ENCODE assay signal across 1 cellular context in the genomic region with DNA sequence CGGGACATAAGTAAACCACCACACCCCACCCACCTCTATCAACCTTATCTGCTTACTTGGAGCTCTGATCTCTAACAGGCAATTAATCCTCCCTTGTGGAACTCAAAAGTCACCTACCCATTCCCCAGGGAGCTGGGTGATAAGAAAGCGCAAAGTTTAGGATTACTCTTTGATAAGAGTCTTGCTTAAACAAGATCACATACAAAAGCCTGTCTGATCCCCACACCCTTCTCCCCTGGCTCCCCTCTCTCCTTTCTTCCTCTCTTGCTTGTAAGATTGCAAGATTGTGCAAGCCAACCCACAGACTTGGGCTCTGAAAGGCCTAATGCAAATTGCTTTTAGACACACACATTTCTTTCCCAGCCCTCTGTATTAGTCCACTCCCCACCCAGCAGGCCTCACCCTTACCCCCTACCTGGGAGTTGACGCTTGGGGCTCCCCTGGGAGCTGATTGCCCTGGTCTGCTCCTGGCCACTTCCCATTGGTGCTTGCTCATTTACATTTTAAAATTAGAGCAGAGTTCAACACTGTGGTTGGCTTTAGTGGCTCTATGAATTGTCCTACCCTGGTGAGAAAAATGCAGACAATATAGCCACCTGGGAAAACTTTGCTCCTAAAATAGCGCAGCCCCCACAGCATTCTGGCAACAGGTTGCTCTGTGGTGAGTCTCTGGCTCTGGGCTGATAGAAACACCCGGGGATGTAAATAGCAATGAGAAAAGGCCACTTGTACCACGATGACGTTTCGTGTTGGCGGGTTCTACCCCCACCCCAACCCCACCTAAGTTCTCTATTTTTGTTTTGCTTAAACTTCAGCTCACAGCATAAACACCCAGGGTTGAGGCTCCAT.
TF ChIP-seq lines count a peak whose summit lies in the region.

No MANE protein-coding gene starts in this region.

TF ChIP-seq in HepG2, 621 proteins besides CTCF, POLR2A, EP300 and RAD21 (continued from another document):
- TF ChIP-seq ARID2 (CRISPR knock-in tag; IDR thresholded peaks at IDR 0.05; ENCODE audit: borderline replicate concordance) (no peak), ADNP (CRISPR knock-in tag; IDR thresholded peaks at IDR 0.05) (no peak), ZNF629 (CRISPR knock-in tag; conservative IDR thresholded peaks at IDR 0.05) (peak; percentile 92), ZNF747 (CRISPR knock-in tag; IDR thresholded peaks at IDR 0.05; ENCODE audit: borderline replicate concordance) (no peak), ZSCAN25 (CRISPR knock-in tag; IDR thresholded peaks at IDR 0.05) (0 out of 2 replicates have a peak, but pooled peaks have one; percentile 57), ZNF792 (CRISPR knock-in tag; IDR thresholded peaks at IDR 0.05) (peak; percentile 57; the same call in 1 of the 2 replicates), CEBPB (IDR thresholded peaks at IDR 0.05; ENCODE audit: borderline replicate concordance, low read depth, low read length) (peak; percentile 74), SRSF9 (IDR thresholded peaks at IDR 0.05; ENCODE audit: borderline replicate concordance, insufficient read depth, low read depth, low read length, poor library complexity, severe bottlenecking) (no peak), SYNCRIP (IDR thresholded peaks at IDR 0.05; ENCODE audit: insufficient read depth, low read depth, low read length) (no peak), SIX1 (CRISPR knock-in tag; IDR thresholded peaks at IDR 0.05; ENCODE audit: borderline replicate concordance) (peak; percentile 80), ZNF782 (CRISPR knock-in tag; IDR thresholded peaks at IDR 0.05; ENCODE audit: borderline replicate concordance) (peak; percentile 3; the same call in 1 of the 2 replicates), MED13 (CRISPR knock-in tag; IDR thresholded peaks at IDR 0.05) (peak; percentile 93; the same call in 1 of the 2 replicates), ZNF772 (CRISPR knock-in tag; IDR thresholded peaks at IDR 0.05) (peak; percentile 11; the same call in 1 of the 2 replicates), SIX4 (CRISPR knock-in tag; IDR thresholded peaks at IDR 0.05) (0 out of 2 replicates have a peak, but pooled peaks have one; percentile 58), RBM22 (optimal IDR thresholded peaks at IDR 0.05; ENCODE audit: low read length) (no peak), NFRKB (IDR thresholded peaks at IDR 0.05) (no peak), ZNF17 (CRISPR knock-in tag; IDR thresholded peaks at IDR 0.05) (no peak), POGZ (CRISPR knock-in tag; IDR thresholded peaks at IDR 0.05) (peak; percentile 69), NR2F6 (IDR thresholded peaks at IDR 0.05) (peak; percentile 66), NR2F6 (CRISPR knock-in tag; IDR thresholded peaks at IDR 0.05) (no peak), ZNF282 (IDR thresholded peaks at IDR 0.05; ENCODE audit: partially characterized antibody) (no peak), TGIF2 (CRISPR knock-in tag; IDR thresholded peaks at IDR 0.05) (peak; percentile 65), ZNF230 (CRISPR knock-in tag; IDR thresholded peaks at IDR 0.05) (peak; percentile 19; the same call in 1 of the 2 replicates), BHLHE40 (IDR thresholded peaks at IDR 0.05; ENCODE audit: low read length) (no peak), ZNF607 (CRISPR knock-in tag; IDR thresholded peaks at IDR 0.05; ENCODE audit: borderline replicate concordance) (no peak), ELF4 (CRISPR knock-in tag; IDR thresholded peaks at IDR 0.05; ENCODE audit: borderline replicate concordance) (no peak), EZH2 (conservative IDR thresholded peaks at IDR 0.05; ENCODE audit: low read depth, low read length) (no peak), ZBTB7B (CRISPR knock-in tag; IDR thresholded peaks at IDR 0.05) (peak; percentile 82; the same call in 1 of the 2 replicates)
- TF ChIP-seq, protein P1, sequence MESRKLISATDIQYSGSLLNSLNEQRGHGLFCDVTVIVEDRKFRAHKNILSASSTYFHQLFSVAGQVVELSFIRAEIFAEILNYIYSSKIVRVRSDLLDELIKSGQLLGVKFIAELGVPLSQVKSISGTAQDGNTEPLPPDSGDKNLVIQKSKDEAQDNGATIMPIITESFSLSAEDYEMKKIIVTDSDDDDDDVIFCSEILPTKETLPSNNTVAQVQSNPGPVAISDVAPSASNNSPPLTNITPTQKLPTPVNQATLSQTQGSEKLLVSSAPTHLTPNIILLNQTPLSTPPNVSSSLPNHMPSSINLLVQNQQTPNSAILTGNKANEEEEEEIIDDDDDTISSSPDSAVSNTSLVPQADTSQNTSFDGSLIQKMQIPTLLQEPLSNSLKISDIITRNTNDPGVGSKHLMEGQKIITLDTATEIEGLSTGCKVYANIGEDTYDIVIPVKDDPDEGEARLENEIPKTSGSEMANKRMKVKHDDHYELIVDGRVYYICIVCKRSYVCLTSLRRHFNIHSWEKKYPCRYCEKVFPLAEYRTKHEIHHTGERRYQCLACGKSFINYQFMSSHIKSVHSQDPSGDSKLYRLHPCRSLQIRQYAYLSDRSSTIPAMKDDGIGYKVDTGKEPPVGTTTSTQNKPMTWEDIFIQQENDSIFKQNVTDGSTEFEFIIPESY (CRISPR knock-in tag; IDR thresholded peaks at IDR 0.05) = no peak
- TF ChIP-seq, protein P2, sequence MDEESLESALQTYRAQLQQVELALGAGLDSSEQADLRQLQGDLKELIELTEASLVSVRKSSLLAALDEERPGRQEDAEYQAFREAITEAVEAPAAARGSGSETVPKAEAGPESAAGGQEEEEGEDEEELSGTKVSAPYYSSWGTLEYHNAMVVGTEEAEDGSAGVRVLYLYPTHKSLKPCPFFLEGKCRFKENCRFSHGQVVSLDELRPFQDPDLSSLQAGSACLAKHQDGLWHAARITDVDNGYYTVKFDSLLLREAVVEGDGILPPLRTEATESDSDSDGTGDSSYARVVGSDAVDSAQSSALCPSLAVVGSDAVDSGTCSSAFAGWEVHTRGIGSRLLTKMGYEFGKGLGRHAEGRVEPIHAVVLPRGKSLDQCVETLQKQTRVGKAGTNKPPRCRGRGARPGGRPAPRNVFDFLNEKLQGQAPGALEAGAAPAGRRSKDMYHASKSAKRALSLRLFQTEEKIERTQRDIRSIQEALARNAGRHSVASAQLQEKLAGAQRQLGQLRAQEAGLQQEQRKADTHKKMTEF (CRISPR knock-in tag; IDR thresholded peaks at IDR 0.05) = peak; percentile 31; the same call in 1 of the 2 replicates
- TF ChIP-seq, protein P3, sequence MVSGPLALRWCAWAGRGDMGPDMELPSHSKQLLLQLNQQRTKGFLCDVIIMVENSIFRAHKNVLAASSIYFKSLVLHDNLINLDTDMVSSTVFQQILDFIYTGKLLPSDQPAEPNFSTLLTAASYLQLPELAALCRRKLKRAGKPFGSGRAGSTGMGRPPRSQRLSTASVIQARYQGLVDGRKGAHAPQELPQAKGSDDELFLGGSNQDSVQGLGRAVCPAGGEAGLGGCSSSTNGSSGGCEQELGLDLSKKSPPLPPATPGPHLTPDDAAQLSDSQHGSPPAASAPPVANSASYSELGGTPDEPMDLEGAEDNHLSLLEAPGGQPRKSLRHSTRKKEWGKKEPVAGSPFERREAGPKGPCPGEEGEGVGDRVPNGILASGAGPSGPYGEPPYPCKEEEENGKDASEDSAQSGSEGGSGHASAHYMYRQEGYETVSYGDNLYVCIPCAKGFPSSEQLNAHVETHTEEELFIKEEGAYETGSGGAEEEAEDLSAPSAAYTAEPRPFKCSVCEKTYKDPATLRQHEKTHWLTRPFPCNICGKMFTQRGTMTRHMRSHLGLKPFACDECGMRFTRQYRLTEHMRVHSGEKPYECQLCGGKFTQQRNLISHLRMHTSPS (CRISPR knock-in tag; IDR thresholded peaks at IDR 0.05; ENCODE audit: low read depth) = no peak
- TF ChIP-seq, protein P4, sequence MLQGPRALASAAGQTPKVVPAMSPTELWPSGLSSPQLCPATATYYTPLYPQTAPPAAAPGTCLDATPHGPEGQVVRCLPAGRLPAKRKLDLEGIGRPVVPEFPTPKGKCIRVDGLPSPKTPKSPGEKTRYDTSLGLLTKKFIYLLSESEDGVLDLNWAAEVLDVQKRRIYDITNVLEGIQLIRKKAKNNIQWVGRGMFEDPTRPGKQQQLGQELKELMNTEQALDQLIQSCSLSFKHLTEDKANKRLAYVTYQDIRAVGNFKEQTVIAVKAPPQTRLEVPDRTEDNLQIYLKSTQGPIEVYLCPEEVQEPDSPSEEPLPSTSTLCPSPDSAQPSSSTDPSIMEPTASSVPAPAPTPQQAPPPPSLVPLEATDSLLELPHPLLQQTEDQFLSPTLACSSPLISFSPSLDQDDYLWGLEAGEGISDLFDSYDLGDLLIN (CRISPR knock-in tag; IDR thresholded peaks at IDR 0.05; ENCODE audit: borderline replicate concordance) = no peak
- TF ChIP-seq, protein P5, sequence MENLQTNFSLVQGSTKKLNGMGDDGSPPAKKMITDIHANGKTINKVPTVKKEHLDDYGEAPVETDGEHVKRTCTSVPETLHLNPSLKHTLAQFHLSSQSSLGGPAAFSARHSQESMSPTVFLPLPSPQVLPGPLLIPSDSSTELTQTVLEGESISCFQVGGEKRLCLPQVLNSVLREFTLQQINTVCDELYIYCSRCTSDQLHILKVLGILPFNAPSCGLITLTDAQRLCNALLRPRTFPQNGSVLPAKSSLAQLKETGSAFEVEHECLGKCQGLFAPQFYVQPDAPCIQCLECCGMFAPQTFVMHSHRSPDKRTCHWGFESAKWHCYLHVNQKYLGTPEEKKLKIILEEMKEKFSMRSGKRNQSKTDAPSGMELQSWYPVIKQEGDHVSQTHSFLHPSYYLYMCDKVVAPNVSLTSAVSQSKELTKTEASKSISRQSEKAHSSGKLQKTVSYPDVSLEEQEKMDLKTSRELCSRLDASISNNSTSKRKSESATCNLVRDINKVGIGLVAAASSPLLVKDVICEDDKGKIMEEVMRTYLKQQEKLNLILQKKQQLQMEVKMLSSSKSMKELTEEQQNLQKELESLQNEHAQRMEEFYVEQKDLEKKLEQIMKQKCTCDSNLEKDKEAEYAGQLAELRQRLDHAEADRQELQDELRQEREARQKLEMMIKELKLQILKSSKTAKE (CRISPR knock-in tag; IDR thresholded peaks at IDR 0.05; ENCODE audit: borderline replicate concordance) = peak; percentile 75
- TF ChIP-seq, protein P6, sequence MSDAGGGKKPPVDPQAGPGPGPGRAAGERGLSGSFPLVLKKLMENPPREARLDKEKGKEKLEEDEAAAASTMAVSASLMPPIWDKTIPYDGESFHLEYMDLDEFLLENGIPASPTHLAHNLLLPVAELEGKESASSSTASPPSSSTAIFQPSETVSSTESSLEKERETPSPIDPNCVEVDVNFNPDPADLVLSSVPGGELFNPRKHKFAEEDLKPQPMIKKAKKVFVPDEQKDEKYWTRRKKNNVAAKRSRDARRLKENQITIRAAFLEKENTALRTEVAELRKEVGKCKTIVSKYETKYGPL (CRISPR knock-in tag; IDR thresholded peaks at IDR 0.05) = 0 out of 2 replicates have a peak, but pooled peaks have one; percentile 46
